In the genomic region with DNA sequence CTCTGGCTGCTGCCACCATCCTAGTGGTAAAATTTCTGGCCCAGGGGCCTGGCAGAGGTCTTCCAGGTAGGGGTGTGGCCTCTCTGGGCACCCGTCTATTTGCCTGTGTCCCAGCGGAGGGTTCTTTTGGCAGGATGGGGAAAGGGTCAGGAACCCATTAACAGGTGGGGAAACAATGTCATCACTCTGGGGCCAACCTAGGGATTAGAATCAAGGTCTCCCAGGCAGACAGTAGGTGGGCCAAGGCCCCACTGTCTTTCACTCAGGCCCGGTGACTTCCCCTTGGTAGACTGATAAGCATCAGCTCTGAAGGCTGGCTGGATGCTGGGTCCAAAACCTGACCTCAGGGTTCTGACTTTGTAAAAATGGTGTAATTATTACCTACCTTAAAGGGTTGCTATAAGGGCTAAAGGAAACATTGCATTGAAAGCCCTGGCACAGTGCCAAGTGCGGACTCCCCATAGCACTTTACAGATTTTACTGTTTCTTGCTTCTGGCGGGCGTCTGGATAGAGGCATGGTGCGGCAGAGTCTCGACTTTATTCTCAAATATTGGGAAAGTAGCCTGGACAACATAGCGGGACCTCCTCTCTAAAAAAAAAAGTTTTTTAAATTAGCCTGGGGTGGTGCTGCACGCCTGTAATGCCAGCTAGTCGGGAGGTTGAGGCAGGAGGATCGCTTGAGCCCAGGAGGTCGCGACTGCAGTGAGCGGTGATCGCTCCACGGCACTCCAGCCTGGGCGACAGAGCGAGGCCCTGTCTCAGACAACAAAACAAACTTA, we compare ENCODE assay signal across 10 cellular contexts. TPM values are rescaled to one million over a fixed set of nuclear protein-coding genes. Genes with fewer than 3 reads are reported as not detected.
DNase-seq lines count a peak whose midpoint lies in the region; ATAC-seq and TF ChIP-seq lines count a peak whose summit lies in the region.
"Had no signal": no experiment of that assay in that cellular context is flagged by ENCODE, and none has a peak within 500 bp of the region (broad histone marks: within the 10 kb centered on the region; RNA-seq: fewer than 3 reads in every experiment).

No MANE protein-coding gene starts in this region.

- H3K4me3 ChIP-seq in iPS-20b (ENCODE audit: low read length) (peak overlapping the region; percentile 66), skeletal muscle tissue (ENCODE audit: low read length in 3 of 3) (peak overlapping the region; percentile 14 to 60 (median 59))

- H3K4me1 Mint-ChIP-seq in T-helper 1 cell treated with Interleukin-12 subunit alpha and Interleukin-12 subunit beta and Interleukin-4 antibody, amounts not matched to agents 30 μg/mL and 1 μg/mL, for 36 hours (ENCODE audit: low read depth): peaks cover 13% of the 10 kb centered on the region
- peaks cover 13% of the 10 kb centered on the region for H3K4me1 Mint-ChIP-seq in activated CD8-positive, alpha-beta T cell treated with anti-CD3 and anti-CD28 coated beads for 36 hours (ENCODE audit: low read depth)

- H3K27me3 ChIP-seq in iPS-20b (ENCODE audit: insufficient read depth, low read length) (peaks cover 85% of the 10 kb centered on the region), skeletal muscle tissue (ENCODE audit: control insufficient read depth in 3 of 3, insufficient read depth in 3 of 3, low read length in 3 of 3) (peaks cover 45 to 56% (median 54%) of the 10 kb centered on the region in 3 donors)

- H3K9me3 ChIP-seq in iPS-20b (ENCODE audit: insufficient read depth, low read depth, low read length) (peaks cover 3% of the 10 kb centered on the region; the same call in 1 of the 2 replicates), skeletal muscle tissue (ENCODE audit: control insufficient read depth in 3 of 3, low read length in 3 of 3) (no peaks in the 10 kb centered on the region)

- H3K27ac Mint-ChIP-seq in T-helper 1 cell treated with Interleukin-12 subunit alpha and Interleukin-12 subunit beta and Interleukin-4 antibody, amounts not matched to agents 30 μg/mL and 1 μg/mL, for 36 hours: peak overlapping the region; percentile 26
- H3K27ac Mint-ChIP-seq in activated CD8-positive, alpha-beta T cell treated with anti-CD3 and anti-CD28 coated beads for 36 hours: no peak overlapping the region

- DNase-seq in T-helper 1 cell: no peak
- DNase-seq in activated CD8-positive, alpha-beta T cell treated with anti-CD3 and anti-CD28 coated beads for 36 hours: no peak
- no peak for DNase-seq in effector CD4-positive, alpha-beta T cell
- no peak for DNase-seq in C1 segment of cervical spinal cord (lab: John Stamatoyannopoulos, UW)
- no peak for DNase-seq in stimulated activated naive CD4-positive, alpha-beta T cell treated with Interleukin-2 at 50 U/mL for 16 hours (lab: John Stamatoyannopoulos, UW)
- DNase-seq: NCI-H1105 had no signal

- intact Hi-C loops in activated CD8-positive, alpha-beta T cell treated with anti-CD3 and anti-CD28 coated beads for 36 hours (cut with micrococcal nuclease): no loop called here

- H3K9me3 Mint-ChIP-seq in T-helper 1 cell treated with Interleukin-12 subunit alpha and Interleukin-12 subunit beta and Interleukin-4 antibody, amounts not matched to agents 30 μg/mL and 1 μg/mL, for 36 hours: no peaks in the 10 kb centered on the region
- H3K9me3 Mint-ChIP-seq in activated CD8-positive, alpha-beta T cell treated with anti-CD3 and anti-CD28 coated beads for 36 hours: no peaks in the 10 kb centered on the region

- POLR2A ChIA-PET in activated CD8-positive, alpha-beta T cell treated with anti-CD3 and anti-CD28 coated beads for 36 hours (lab: Charles Lee): interaction anchor here (0.8 to 5.2 kb wide), 6 partner anchors 9 to 80 kb away, joined by 3 to 23 read pairs (median 4); a partner anchor contains a TSS

- H3K9ac ChIP-seq in iPS-20b (ENCODE audit: low read depth, low read length) (no peak overlapping the region), skeletal muscle tissue (ENCODE audit: low read depth in 1 of 3, low read length in 3 of 3) (peak overlapping the region in 2 of 3 donors; percentile 33 to 40)

- TF ChIP-seq CTCF in activated CD8-positive, alpha-beta T cell treated with anti-CD3 and anti-CD28 coated beads for 36 hours (IDR thresholded peaks at IDR 0.05): no peak

- H3K4me1 ChIP-seq in iPS-20b (ENCODE audit: insufficient read depth, low read length): peaks cover 5% of the 10 kb centered on the region; the same call in 1 of the 2 replicates
- H3K4me1 ChIP-seq in skeletal muscle tissue (ENCODE audit: control insufficient read depth in 3 of 3, insufficient read depth in 3 of 3, low read length in 3 of 3): peaks cover 19 to 23% (median 21%) of the 10 kb centered on the region in 3 donors

- H3K36me3 Mint-ChIP-seq in T-helper 1 cell treated with Interleukin-12 subunit alpha and Interleukin-12 subunit beta and Interleukin-4 antibody, amounts not matched to agents 30 μg/mL and 1 μg/mL, for 36 hours (ENCODE audit: low read depth): peaks cover 30% of the 10 kb centered on the region
- peaks cover 6% of the 10 kb centered on the region for H3K36me3 Mint-ChIP-seq in activated CD8-positive, alpha-beta T cell treated with anti-CD3 and anti-CD28 coated beads for 36 hours (ENCODE audit: low read depth)

- CTCF ChIA-PET in activated CD8-positive, alpha-beta T cell treated with anti-CD3 and anti-CD28 coated beads for 36 hours (lab: Charles Lee): interaction anchor here (1.3 to 3.0 kb wide), 3 partner anchors 10 to 90 kb away, joined by 3 to 17 read pairs (median 4); a partner anchor contains a TSS

- ATAC-seq in activated CD8-positive, alpha-beta T cell treated with anti-CD3 and anti-CD28 coated beads for 36 hours: no peak

- H3K27ac ChIP-seq in iPS-20b (ENCODE audit: low read length) (no peak overlapping the region), skeletal muscle tissue (ENCODE audit: low read depth, low read length) (no peak overlapping the region)

- peaks cover 45% of the 10 kb centered on the region for H3K27me3 Mint-ChIP-seq in T-helper 1 cell treated with Interleukin-12 subunit alpha and Interleukin-12 subunit beta and Interleukin-4 antibody, amounts not matched to agents 30 μg/mL and 1 μg/mL, for 36 hours (ENCODE audit: low read depth)
- peaks cover 35% of the 10 kb centered on the region for H3K27me3 Mint-ChIP-seq in activated CD8-positive, alpha-beta T cell treated with anti-CD3 and anti-CD28 coated beads for 36 hours

- H3K36me3 ChIP-seq in iPS-20b (ENCODE audit: insufficient read depth, low read depth, low read length) (peaks cover 23% of the 10 kb centered on the region), skeletal muscle tissue (ENCODE audit: control insufficient read depth in 3 of 3, insufficient read depth in 3 of 3, low read length in 3 of 3) (peaks cover 19 to 23% (median 20%) of the 10 kb centered on the region in 3 donors)

- peak overlapping the region; percentile 87 for H3K4me3 Mint-ChIP-seq in T-helper 1 cell treated with Interleukin-12 subunit alpha and Interleukin-12 subunit beta and Interleukin-4 antibody, amounts not matched to agents 30 μg/mL and 1 μg/mL, for 36 hours
- H3K4me3 Mint-ChIP-seq in activated CD8-positive, alpha-beta T cell treated with anti-CD3 and anti-CD28 coated beads for 36 hours: peak overlapping the region; percentile 78

RNA-seq across cellular contexts. Expression of a gene that starts 2.2 kb away (rescaled TPM):
- total RNA-seq in activated CD8-positive, alpha-beta T cell treated with anti-CD3 and anti-CD28 coated beads for 36 hours: under 1 TPM; 0.36 to 0.43 TPM
- not detected for total RNA-seq in skeletal muscle tissue

RNA-seq across cellular contexts. Expression of a gene that starts 10.3 kb away (rescaled TPM):
- total RNA-seq in activated CD8-positive, alpha-beta T cell treated with anti-CD3 and anti-CD28 coated beads for 36 hours: 10 to 100 TPM; 16.1 to 21.1 TPM
- total RNA-seq in skeletal muscle tissue: 6.8 TPM

RNA-seq across cellular contexts. Expression of a gene that starts 14.3 kb away (rescaled TPM):
- total RNA-seq in activated CD8-positive, alpha-beta T cell treated with anti-CD3 and anti-CD28 coated beads for 36 hours: 10 to 100 TPM; 20.3 to 21.9 TPM
- total RNA-seq in skeletal muscle tissue: 4.2 TPM

RNA-seq across cellular contexts. Expression of a gene that starts 14.4 kb away (rescaled TPM):
- 10 to 100 TPM in 1 of 2 experiments, 1 to 10 TPM in 1; 7.2 to 10.3 TPM for total RNA-seq in activated CD8-positive, alpha-beta T cell treated with anti-CD3 and anti-CD28 coated beads for 36 hours
- total RNA-seq in skeletal muscle tissue: 30.3 TPM

RNA-seq across cellular contexts. Expression of a gene that starts 17.1 kb away (rescaled TPM):
- total RNA-seq in activated CD8-positive, alpha-beta T cell treated with anti-CD3 and anti-CD28 coated beads for 36 hours: under 1 TPM in 1 of 2 experiments, not detected in 1; 0.16 TPM
- not detected for total RNA-seq in skeletal muscle tissue
- total RNA-seq: ureter had no signal
